Comparison of ENCODE assay signal across 16 cellular contexts in genomic region chr2:229777716-229778115, GRCh38.
DNase-seq lines count a peak whose midpoint lies in the region; ATAC-seq and TF ChIP-seq lines count a peak whose summit lies in the region.
"Had no signal": no experiment of that assay in that cellular context is flagged by ENCODE, and none has a peak within 500 bp of the region (broad histone marks: within the 10 kb centered on the region; RNA-seq: fewer than 3 reads in every experiment).

No MANE protein-coding gene starts in this region.

- H3K4me3 Mint-ChIP-seq in natural killer cell = no peak overlapping the region
- H3K4me3 Mint-ChIP-seq in natural killer cell treated with Interleukin-12 subunit alpha and Interleukin-12 subunit beta and Interleukin-15 and Interleukin-18, amount 100 ng/mL, for 72 hours = no peak overlapping the region
- no peak overlapping the region for H3K4me3 Mint-ChIP-seq in effector memory CD8-positive, alpha-beta T cell
- H3K4me3 Mint-ChIP-seq: CD14-positive monocyte had no signal

- intact Hi-C loops in natural killer cell (cut with micrococcal nuclease) = no loop called here

- DNase-seq in natural killer cell = no peak
- DNase-seq in natural killer cell treated with Interleukin-12 subunit alpha and Interleukin-12 subunit beta and Interleukin-15 and Interleukin-18, amount 100 ng/mL, for 72 hours (ENCODE audit: low spot score) = no peak
- no peak for DNase-seq in effector memory CD8-positive, alpha-beta T cell
- no peak for DNase-seq in SW480 (ENCODE audit: low spot score)
- DNase-seq in activated CD4-positive, alpha-beta T cell treated with anti-CD3 and anti-CD28 coated beads, Interleukin-2, amount 50 U/mL, for 4 hours = no peak
- DNase-seq: 8988T, Caco-2, DMS153, DMS79, GDM1, HCEC 1CT had no signal

- H3K27me3 Mint-ChIP-seq in natural killer cell (ENCODE audit: low read depth in 2 of 2) = no peaks in the 10 kb centered on the region
- H3K27me3 Mint-ChIP-seq in natural killer cell treated with Interleukin-12 subunit alpha and Interleukin-12 subunit beta and Interleukin-15 and Interleukin-18, amount 100 ng/mL, for 72 hours = no peaks in the 10 kb centered on the region
- no peaks in the 10 kb centered on the region for H3K27me3 Mint-ChIP-seq in effector memory CD8-positive, alpha-beta T cell

- peaks cover 26% of the 10 kb centered on the region for H3K36me3 Mint-ChIP-seq in natural killer cell
- H3K36me3 Mint-ChIP-seq in natural killer cell treated with Interleukin-12 subunit alpha and Interleukin-12 subunit beta and Interleukin-15 and Interleukin-18, amount 100 ng/mL, for 72 hours = peaks cover 46% of the 10 kb centered on the region
- H3K36me3 Mint-ChIP-seq in effector memory CD8-positive, alpha-beta T cell (ENCODE audit: insufficient read depth) = peaks cover 45% of the 10 kb centered on the region

- no peak overlapping the region for H3K4me3 ChIP-seq in HUES48 (ENCODE audit: low read depth, low read length)
- H3K4me3 ChIP-seq: BLaER1 had no signal

- peaks cover 58% of the 10 kb centered on the region for H3K36me3 ChIP-seq in HUES48 (ENCODE audit: control insufficient read depth, insufficient read depth, low read length)

- no peaks in the 10 kb centered on the region for H3K9me3 Mint-ChIP-seq in natural killer cell
- H3K9me3 Mint-ChIP-seq in natural killer cell treated with Interleukin-12 subunit alpha and Interleukin-12 subunit beta and Interleukin-15 and Interleukin-18, amount 100 ng/mL, for 72 hours = no peaks in the 10 kb centered on the region
- H3K9me3 Mint-ChIP-seq in effector memory CD8-positive, alpha-beta T cell = no peaks in the 10 kb centered on the region
- H3K9me3 Mint-ChIP-seq: CD14-positive monocyte had no signal

- no peak for TF ChIP-seq CTCF in natural killer cell (IDR thresholded peaks at IDR 0.05)

- peak overlapping the region; percentile 80 to 92 for H3K27ac Mint-ChIP-seq in natural killer cell
- H3K27ac Mint-ChIP-seq in natural killer cell treated with Interleukin-12 subunit alpha and Interleukin-12 subunit beta and Interleukin-15 and Interleukin-18, amount 100 ng/mL, for 72 hours = peak overlapping the region in 1 of 2 donors; percentile 67
- peak overlapping the region; percentile 69 to 90 for H3K27ac Mint-ChIP-seq in effector memory CD8-positive, alpha-beta T cell

- no peak overlapping the region for H3K9ac ChIP-seq in HUES48 (ENCODE audit: low read depth, low read length)
- H3K9ac ChIP-seq: BLaER1, KMS-11 had no signal

- peak overlapping the region; percentile 6 for H3K27ac ChIP-seq in HUES48 (ENCODE audit: low read depth, low read length)
- H3K27ac ChIP-seq: BLaER1, KMS-11 had no signal

- peaks cover 62% of the 10 kb centered on the region for H3K4me1 ChIP-seq in HUES48 (ENCODE audit: control insufficient read depth, insufficient read depth, low read length)
- H3K4me1 ChIP-seq: Caco-2 had no signal

- H3K4me1 Mint-ChIP-seq in natural killer cell = peaks cover 48 to 57% of the 10 kb centered on the region in 2 donors
- H3K4me1 Mint-ChIP-seq in natural killer cell treated with Interleukin-12 subunit alpha and Interleukin-12 subunit beta and Interleukin-15 and Interleukin-18, amount 100 ng/mL, for 72 hours (ENCODE audit: low read depth in 2 of 2) = peaks cover 33 to 53% of the 10 kb centered on the region in 2 donors
- H3K4me1 Mint-ChIP-seq in effector memory CD8-positive, alpha-beta T cell (ENCODE audit: low read depth in 2 of 2) = peaks cover 20 to 33% of the 10 kb centered on the region in 2 donors
- H3K4me1 Mint-ChIP-seq: CD14-positive monocyte had no signal

- ATAC-seq in natural killer cell (no peak), GM21723 (IDR thresholded peaks at IDR 0.05; ENCODE audit: unreplicated experiment) (no peak)
- no peak for ATAC-seq in natural killer cell treated with Interleukin-12 subunit alpha and Interleukin-12 subunit beta and Interleukin-15 and Interleukin-18, amount 100 ng/mL, for 72 hours
- ATAC-seq in effector memory CD8-positive, alpha-beta T cell (replicated peaks) = no peak

- no peaks in the 10 kb centered on the region for H3K27me3 ChIP-seq in HUES48 (ENCODE audit: control insufficient read depth, insufficient read depth, low read length)
- H3K27me3 ChIP-seq: BLaER1 had no signal

- no peaks in the 10 kb centered on the region for H3K9me3 ChIP-seq in HUES48 (ENCODE audit: control insufficient read depth, insufficient read depth, low read length)
- H3K9me3 ChIP-seq: BLaER1, Caco-2 had no signal
